13 cellular contexts compared by ENCODE assay signal in the genomic region with DNA sequence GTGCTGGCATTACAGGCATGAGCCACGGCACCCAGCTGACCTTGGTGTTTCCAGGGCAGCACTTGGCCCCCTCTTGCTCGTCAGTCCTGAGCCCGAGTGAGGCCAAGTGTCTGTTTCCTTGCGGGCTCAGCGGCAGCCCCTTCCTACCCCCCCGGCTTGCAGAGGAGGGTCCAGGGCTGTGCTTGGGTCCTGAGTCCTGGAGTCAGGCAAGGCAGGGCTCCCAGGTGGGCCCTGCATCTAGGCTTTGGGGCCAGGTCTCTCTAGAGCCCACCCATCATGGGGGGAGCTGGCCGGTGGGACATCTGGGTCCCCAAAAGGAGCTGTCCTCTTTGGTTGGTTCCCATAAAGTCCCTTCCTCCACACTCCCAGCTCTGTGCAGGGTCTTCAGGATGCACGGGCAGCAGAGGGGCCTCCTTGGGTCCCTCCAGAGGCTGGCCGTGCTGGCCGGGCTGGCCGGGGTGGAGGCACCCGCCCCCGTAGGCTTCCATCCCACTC.
"Had no signal": no experiment of that assay in that cellular context is flagged by ENCODE, and none has a peak within 500 bp of the region (broad histone marks: within the 10 kb centered on the region; RNA-seq: fewer than 3 reads in every experiment).

No MANE protein-coding gene starts in this region.

- H3K4me1 Mint-ChIP-seq: activated CD4-positive, alpha-beta memory T cell treated with anti-CD3 and anti-CD28 coated beads, Interleukin-2, amount 10 ng/mL, durations not matched to agents 7 days and 5 days; activated naive CD4-positive, alpha-beta T cell treated with anti-CD3 and anti-CD28 coated beads, Interleukin-2, amount 10 ng/mL, durations not matched to agents 7 days and 5 days had no signal

- H3K9me3 Mint-ChIP-seq: activated CD4-positive, alpha-beta memory T cell treated with anti-CD3 and anti-CD28 coated beads, Interleukin-2, amount 10 ng/mL, durations not matched to agents 7 days and 5 days; activated naive CD4-positive, alpha-beta T cell treated with anti-CD3 and anti-CD28 coated beads, Interleukin-2, amount 10 ng/mL, durations not matched to agents 7 days and 5 days; activated T-cell treated with anti-CD3 and anti-CD28 coated beads, Interleukin-2, amount 50 U/mL, for 4 hours; dendritic cell treated with granulocyte-macrophage colony-stimulating factor and Interleukin-4, amounts not matched to agents 40 ng/mL and 50 ng/mL, for 4 days; naive B cell; stimulated activated naive CD8-positive, alpha-beta T cell treated with anti-CD3 and anti-CD28 coated beads, Interleukin-15, Interleukin-2, amounts not matched to agents 100 ng/mL and 50 ng/mL, for 24 hours had no signal

- H3K36me3 Mint-ChIP-seq: activated naive CD4-positive, alpha-beta T cell treated with anti-CD3 and anti-CD28 coated beads, Interleukin-2, amount 10 ng/mL, durations not matched to agents 7 days and 5 days; naive B cell had no signal

- H3K27ac Mint-ChIP-seq: activated CD4-positive, alpha-beta memory T cell treated with anti-CD3 and anti-CD28 coated beads, Interleukin-2, amount 10 ng/mL, durations not matched to agents 7 days and 5 days; activated naive CD4-positive, alpha-beta T cell treated with anti-CD3 and anti-CD28 coated beads, Interleukin-2, amount 10 ng/mL, durations not matched to agents 7 days and 5 days; dendritic cell treated with granulocyte-macrophage colony-stimulating factor and Interleukin-4, amounts not matched to agents 40 ng/mL and 50 ng/mL, for 4 days; naive B cell; stimulated activated naive CD8-positive, alpha-beta T cell treated with anti-CD3 and anti-CD28 coated beads, Interleukin-15, Interleukin-2, amounts not matched to agents 100 ng/mL and 50 ng/mL, for 24 hours had no signal

- DNase-seq: activated CD4-positive, alpha-beta memory T cell treated with anti-CD3 and anti-CD28 coated beads, Interleukin-2, amount 10 ng/mL, durations not matched to agents 7 days and 5 days; activated naive CD4-positive, alpha-beta T cell treated with anti-CD3 and anti-CD28 coated beads, Interleukin-2, amount 10 ng/mL, durations not matched to agents 7 days and 5 days; activated T-cell treated with anti-CD3 and anti-CD28 coated beads, Interleukin-2, amount 50 U/mL, for 4 hours; cerebellar nuclear complex; effector CD8-positive, alpha-beta T cell; esophagus squamous epithelium; mesenchymal stem cell; naive B cell; WERI-Rb-1 had no signal

- H3K27me3 Mint-ChIP-seq: activated CD4-positive, alpha-beta memory T cell treated with anti-CD3 and anti-CD28 coated beads, Interleukin-2, amount 10 ng/mL, durations not matched to agents 7 days and 5 days; stimulated activated naive CD8-positive, alpha-beta T cell treated with anti-CD3 and anti-CD28 coated beads, Interleukin-15, Interleukin-2, amounts not matched to agents 100 ng/mL and 50 ng/mL, for 24 hours had no signal

- H3K4me3 Mint-ChIP-seq: activated CD4-positive, alpha-beta memory T cell treated with anti-CD3 and anti-CD28 coated beads, Interleukin-2, amount 10 ng/mL, durations not matched to agents 7 days and 5 days; activated naive CD4-positive, alpha-beta T cell treated with anti-CD3 and anti-CD28 coated beads, Interleukin-2, amount 10 ng/mL, durations not matched to agents 7 days and 5 days; activated T-cell treated with anti-CD3 and anti-CD28 coated beads, Interleukin-2, amount 50 U/mL, for 4 hours; dendritic cell treated with granulocyte-macrophage colony-stimulating factor and Interleukin-4, amounts not matched to agents 40 ng/mL and 50 ng/mL, for 4 days; naive B cell; stimulated activated naive CD8-positive, alpha-beta T cell treated with anti-CD3 and anti-CD28 coated beads, Interleukin-15, Interleukin-2, amounts not matched to agents 100 ng/mL and 50 ng/mL, for 24 hours had no signal

- ATAC-seq: activated T-cell treated with anti-CD3 and anti-CD28 coated beads, Interleukin-2, amount 50 U/mL, for 4 hours; left lung; mucosa of descending colon had no signal
